In the genomic region with DNA sequence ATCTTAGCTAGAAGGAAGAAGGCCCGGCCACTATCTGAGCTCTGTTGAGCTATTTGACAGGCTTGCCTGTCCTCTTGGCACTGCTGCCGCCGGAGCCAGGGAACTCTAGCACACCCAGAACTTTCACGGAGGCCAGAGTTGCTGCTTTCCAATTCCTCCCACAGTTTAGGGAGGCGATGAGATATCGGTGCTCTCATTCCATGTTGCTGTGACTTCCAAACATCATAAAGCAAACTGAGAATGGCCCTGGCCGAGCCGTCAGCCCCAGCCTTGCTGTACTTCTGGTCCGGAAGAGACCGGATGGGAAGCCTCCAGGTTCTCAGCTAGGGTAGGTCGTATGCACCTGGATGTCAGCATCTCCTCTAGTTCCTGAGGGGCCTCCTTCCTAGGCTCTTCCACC, we compare ENCODE assay signal across 1 cellular context.
TF ChIP-seq lines count a peak whose summit lies in the region.

No MANE protein-coding gene starts in this region.

TF ChIP-seq in IMR-90, 13 proteins besides CTCF, POLR2A, EP300 and RAD21 (continued from another document):
- TF ChIP-seq, protein P1, sequence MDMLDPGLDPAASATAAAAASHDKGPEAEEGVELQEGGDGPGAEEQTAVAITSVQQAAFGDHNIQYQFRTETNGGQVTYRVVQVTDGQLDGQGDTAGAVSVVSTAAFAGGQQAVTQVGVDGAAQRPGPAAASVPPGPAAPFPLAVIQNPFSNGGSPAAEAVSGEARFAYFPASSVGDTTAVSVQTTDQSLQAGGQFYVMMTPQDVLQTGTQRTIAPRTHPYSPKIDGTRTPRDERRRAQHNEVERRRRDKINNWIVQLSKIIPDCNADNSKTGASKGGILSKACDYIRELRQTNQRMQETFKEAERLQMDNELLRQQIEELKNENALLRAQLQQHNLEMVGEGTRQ (IDR thresholded peaks at IDR 0.05; ENCODE audit: low read depth, low read length): no peak
- TF ChIP-seq CEBPB (IDR thresholded peaks at IDR 0.05; ENCODE audit: low read depth, low read length) (no peak), FOS (IDR thresholded peaks at IDR 0.05; ENCODE audit: low read depth, low read length) (no peak), RFX5 (IDR thresholded peaks at IDR 0.05; ENCODE audit: low read depth, low read length) (no peak), CHD1 (IDR thresholded peaks at IDR 0.05; ENCODE audit: low read depth, low read length) (no peak), SMC3 (IDR thresholded peaks at IDR 0.05; ENCODE audit: low read depth, low read length) (no peak), MAFK (IDR thresholded peaks at IDR 0.05; ENCODE audit: low read depth, low read length) (no peak), MXI1 (IDR thresholded peaks at IDR 0.05; ENCODE audit: borderline replicate concordance, low read depth, low read length) (no peak), NFE2L2 (IDR thresholded peaks at IDR 0.05; ENCODE audit: low read depth, low read length) (no peak), BHLHE40 (IDR thresholded peaks at IDR 0.05; ENCODE audit: low read depth, low read length) (no peak)
- TF ChIP-seq, protein P2, sequence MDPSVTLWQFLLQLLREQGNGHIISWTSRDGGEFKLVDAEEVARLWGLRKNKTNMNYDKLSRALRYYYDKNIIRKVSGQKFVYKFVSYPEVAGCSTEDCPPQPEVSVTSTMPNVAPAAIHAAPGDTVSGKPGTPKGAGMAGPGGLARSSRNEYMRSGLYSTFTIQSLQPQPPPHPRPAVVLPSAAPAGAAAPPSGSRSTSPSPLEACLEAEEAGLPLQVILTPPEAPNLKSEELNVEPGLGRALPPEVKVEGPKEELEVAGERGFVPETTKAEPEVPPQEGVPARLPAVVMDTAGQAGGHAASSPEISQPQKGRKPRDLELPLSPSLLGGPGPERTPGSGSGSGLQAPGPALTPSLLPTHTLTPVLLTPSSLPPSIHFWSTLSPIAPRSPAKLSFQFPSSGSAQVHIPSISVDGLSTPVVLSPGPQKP (IDR thresholded peaks at IDR 0.05; ENCODE audit: borderline replicate concordance, low read depth, low read length): no peak
TF ChIP-seq in IMR-90: peak in this region for 0.
